22 cellular contexts compared by ENCODE assay signal in the genomic region with DNA sequence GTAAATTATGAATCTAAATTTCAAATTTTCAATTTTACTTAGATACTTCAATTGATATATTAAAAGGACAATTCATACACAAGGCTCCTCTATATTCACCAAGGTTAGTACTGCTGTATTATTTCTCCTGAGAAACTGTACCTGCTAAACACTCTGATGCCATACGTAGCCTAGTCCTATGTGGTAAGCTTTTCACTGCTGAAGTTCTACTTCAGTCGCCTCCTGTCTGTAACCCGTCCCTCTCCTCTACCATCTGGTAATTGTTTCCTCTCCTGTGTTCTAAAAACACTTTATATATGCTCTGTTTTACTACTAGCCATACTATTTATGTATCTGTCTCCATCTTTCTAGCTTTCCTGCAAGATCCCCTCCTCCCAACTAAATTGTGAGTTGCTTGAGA.
"Had no signal": no experiment of that assay in that cellular context is flagged by ENCODE, and none has a peak within 500 bp of the region (broad histone marks: within the 10 kb centered on the region; RNA-seq: fewer than 3 reads in every experiment).

No MANE protein-coding gene starts in this region.

- DNase-seq: activated CD4-positive, alpha-beta T cell treated with anti-CD3 and anti-CD28 coated beads for 4 hours; activated CD4-positive, alpha-beta T cell treated with anti-CD3 and anti-CD28 coated beads, Interleukin-2, amount 50 U/mL, for 4 hours; activated CD4-positive, CD25-positive, alpha-beta regulatory T cell; activated gamma-delta T cell treated with Interleukin-2 at 50 U/mL for 16 hours; central memory CD4-positive, alpha-beta T cell; dermis blood vessel endothelial cell; effector CD4-positive, alpha-beta T cell; mammary epithelial cell; naive thymus-derived CD4-positive, alpha-beta T cell; occipital lobe; stimulated activated CD4-positive, alpha-beta T cell treated with anti-CD3 and anti-CD28 coated beads, Interleukin-15, amount 100 ng/mL, for 24 hours; stimulated activated CD4-positive, alpha-beta T cell treated with anti-CD3 and anti-CD28 coated beads, Interleukin-2, amount 100 ng/mL, for 24 hours; stimulated activated naive CD4-positive, alpha-beta T cell; T-cell; tibial artery had no signal

- ATAC-seq: activated naive CD4-positive, alpha-beta T cell treated with anti-CD3 and anti-CD28 coated beads, Interleukin-2, amount 50 U/mL, for 72 hours; naive thymus-derived CD4-positive, alpha-beta T cell; T-cell had no signal

- H3K36me3 Mint-ChIP-seq: activated naive CD4-positive, alpha-beta T cell treated with anti-CD3 and anti-CD28 coated beads, Interleukin-2, amount 50 U/mL, for 72 hours had no signal

- H3K27ac ChIP-seq: breast epithelium, parathyroid adenoma, right atrium auricular region, suprapubic skin, tibial artery had no signal

- H3K9ac ChIP-seq: parathyroid adenoma had no signal

- H3K4me1 ChIP-seq: breast epithelium, right atrium auricular region, suprapubic skin, tibial artery had no signal

- H3K27me3 ChIP-seq: breast epithelium, right atrium auricular region, suprapubic skin, tibial artery had no signal

- H3K4me2 ChIP-seq: smooth muscle cell had no signal

- H3K27ac Mint-ChIP-seq: activated naive CD4-positive, alpha-beta T cell treated with anti-CD3 and anti-CD28 coated beads, Interleukin-2, amount 50 U/mL, for 72 hours had no signal

- H2AFZ ChIP-seq: parathyroid adenoma had no signal

- H3K36me3 ChIP-seq: breast epithelium, right atrium auricular region, suprapubic skin, tibial artery had no signal

- H3K4me3 Mint-ChIP-seq: neural crest cell had no signal

- H3K27me3 Mint-ChIP-seq: naive thymus-derived CD4-positive, alpha-beta T cell; T-cell had no signal

- H3K9me3 Mint-ChIP-seq: activated naive CD4-positive, alpha-beta T cell treated with anti-CD3 and anti-CD28 coated beads, Interleukin-2, amount 50 U/mL, for 72 hours; naive thymus-derived CD4-positive, alpha-beta T cell; neural crest cell; T-cell had no signal

- H3K9me3 ChIP-seq: breast epithelium, right atrium auricular region, suprapubic skin, tibial artery had no signal

- H3K4me3 ChIP-seq: breast epithelium, right atrium auricular region, smooth muscle cell, suprapubic skin, tibial artery had no signal
